9 cellular contexts compared by ENCODE assay signal in the genomic region with DNA sequence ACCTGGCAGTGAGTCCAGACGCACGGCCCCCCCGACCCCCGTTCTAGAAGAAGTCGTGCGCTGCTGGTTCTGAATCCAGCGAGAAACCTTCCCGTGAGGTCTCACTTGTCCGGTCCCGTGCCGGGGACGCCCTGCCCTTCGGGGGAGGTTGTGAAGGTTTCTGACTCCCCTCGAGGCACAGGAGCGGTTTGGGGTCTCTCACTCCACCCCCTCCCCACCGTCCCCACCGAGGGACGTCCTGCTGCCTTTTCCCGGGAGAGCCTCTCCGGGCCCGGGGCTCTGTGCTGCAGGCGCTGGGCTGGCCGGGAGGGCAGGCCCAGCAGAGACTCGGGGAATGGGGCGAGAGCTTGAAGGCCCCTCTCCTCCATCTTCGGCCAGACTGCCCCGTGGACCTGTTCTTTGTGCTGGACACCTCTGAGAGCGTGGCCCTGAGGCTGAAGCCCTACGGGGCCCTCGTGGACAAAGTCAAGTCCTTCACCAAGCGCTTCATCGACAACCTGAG. TPM values are rescaled to one million over a fixed set of nuclear protein-coding genes. Genes with fewer than 3 reads are reported as not detected.
DNase-seq lines count a peak whose midpoint lies in the region; ATAC-seq and TF ChIP-seq lines count a peak whose summit lies in the region.
"Had no signal": no experiment of that assay in that cellular context is flagged by ENCODE, and none has a peak within 500 bp of the region (broad histone marks: within the 10 kb centered on the region; RNA-seq: fewer than 3 reads in every experiment).

No MANE protein-coding gene starts in this region.

- ATAC-seq in GM19395 (IDR thresholded peaks at IDR 0.05; ENCODE audit: unreplicated experiment), result no peak

- H3K4me3 Mint-ChIP-seq in activated T-cell treated with anti-CD3 and anti-CD28 coated beads, Interleukin-2, amount 50 U/mL, for 24 hours, result no peak overlapping the region
- H3K4me3 Mint-ChIP-seq in chondrocyte (ENCODE audit: unreplicated experiment) (peak overlapping the region; percentile 78), type B pancreatic cell (peak overlapping the region; percentile 84)

- DNase-seq in activated T-cell treated with anti-CD3 and anti-CD28 coated beads, Interleukin-2, amount 50 U/mL, for 1 hour, result peak; percentile 37
- DNase-seq in activated T-cell treated with anti-CD3 and anti-CD28 coated beads, Interleukin-2, amount 50 U/mL, for 24 hours, result no peak
- DNase-seq in chondrocyte (ENCODE audit: low spot score) (no peak), lower leg skin (ENCODE audit: low spot score in 2 of 2) (peak in 1 of 2 donors; percentile 86), type B pancreatic cell (ENCODE audit: extremely low spot score, unreplicated experiment) (no peak), GDM1 (lab: John Stamatoyannopoulos, UW) (no peak), NCI-H82 (lab: John Stamatoyannopoulos, UW) (no peak)
- DNase-seq: central memory CD4-positive, alpha-beta T cell had no signal

- peaks cover 14% of the 10 kb centered on the region for H3K4me1 Mint-ChIP-seq in activated T-cell treated with anti-CD3 and anti-CD28 coated beads, Interleukin-2, amount 50 U/mL, for 24 hours (ENCODE audit: low read depth)
- H3K4me1 Mint-ChIP-seq in chondrocyte (ENCODE audit: low read depth) (peaks cover 34% of the 10 kb centered on the region), type B pancreatic cell (ENCODE audit: unreplicated experiment) (peaks cover 4% of the 10 kb centered on the region)

- H3K27ac Mint-ChIP-seq in activated T-cell treated with anti-CD3 and anti-CD28 coated beads, Interleukin-2, amount 50 U/mL, for 24 hours, result no peak overlapping the region
- H3K27ac Mint-ChIP-seq in chondrocyte (ENCODE audit: unreplicated experiment) (peak overlapping the region; percentile 17), type B pancreatic cell (no peak overlapping the region)

- peak overlapping the region; percentile 30 for H3K4me3 ChIP-seq in lower leg skin (ENCODE audit: low read depth, poor library complexity, severe bottlenecking)

- peaks cover 4% of the 10 kb centered on the region for H3K27me3 Mint-ChIP-seq in activated T-cell treated with anti-CD3 and anti-CD28 coated beads, Interleukin-2, amount 50 U/mL, for 24 hours
- no peaks in the 10 kb centered on the region for H3K27me3 Mint-ChIP-seq in chondrocyte (ENCODE audit: low read depth)
- peaks cover 14% of the 10 kb centered on the region for H3K27me3 Mint-ChIP-seq in type B pancreatic cell

- H3K9me3 Mint-ChIP-seq in activated T-cell treated with anti-CD3 and anti-CD28 coated beads, Interleukin-2, amount 50 U/mL, for 24 hours, result no peaks in the 10 kb centered on the region
- no peaks in the 10 kb centered on the region for H3K9me3 Mint-ChIP-seq in chondrocyte (ENCODE audit: low read depth)
- no peaks in the 10 kb centered on the region for H3K9me3 Mint-ChIP-seq in type B pancreatic cell

- TF ChIP-seq CTCF in chondrocyte (IDR thresholded peaks at IDR 0.05) (no peak), lower leg skin (IDR thresholded peaks at IDR 0.05) (no peak), type B pancreatic cell (conservative IDR thresholded peaks at IDR 0.05) (no peak)

- intact Hi-C loops in lower leg skin (cut with DNase I; ENCODE audit: low total_unique reads), result no loop called here

- no peaks in the 10 kb centered on the region for H3K36me3 Mint-ChIP-seq in activated T-cell treated with anti-CD3 and anti-CD28 coated beads, Interleukin-2, amount 50 U/mL, for 24 hours (ENCODE audit: low read depth)
- H3K36me3 Mint-ChIP-seq in chondrocyte (ENCODE audit: low read depth) (peaks cover 16% of the 10 kb centered on the region), type B pancreatic cell (peaks cover 10% of the 10 kb centered on the region)

- no peak for TF ChIP-seq POLR2A in lower leg skin (IDR thresholded peaks at IDR 0.05)

- WGBS in lower leg skin, 2 donors, result 5 to 10% methylated on average over 15 to 31 of the region's 32 CpGs

RNA-seq across cellular contexts. Expression of a gene that starts 0.7 kb away (rescaled TPM):
- total RNA-seq in chondrocyte, result 994 to 1,063 TPM (median 1,052 TPM) in 3 replicates
- total RNA-seq in lower leg skin, result 100 to 1,000 TPM in 3 of 4 donors, 10 to 100 TPM in 1; 94.9 to 265 (median 133) TPM
- 78.4 and 167 TPM in 2 replicates for total RNA-seq in type B pancreatic cell (ENCODE audit: low replicate concordance)
